ENCODE assay signal across 8 cellular contexts in the genomic region with DNA sequence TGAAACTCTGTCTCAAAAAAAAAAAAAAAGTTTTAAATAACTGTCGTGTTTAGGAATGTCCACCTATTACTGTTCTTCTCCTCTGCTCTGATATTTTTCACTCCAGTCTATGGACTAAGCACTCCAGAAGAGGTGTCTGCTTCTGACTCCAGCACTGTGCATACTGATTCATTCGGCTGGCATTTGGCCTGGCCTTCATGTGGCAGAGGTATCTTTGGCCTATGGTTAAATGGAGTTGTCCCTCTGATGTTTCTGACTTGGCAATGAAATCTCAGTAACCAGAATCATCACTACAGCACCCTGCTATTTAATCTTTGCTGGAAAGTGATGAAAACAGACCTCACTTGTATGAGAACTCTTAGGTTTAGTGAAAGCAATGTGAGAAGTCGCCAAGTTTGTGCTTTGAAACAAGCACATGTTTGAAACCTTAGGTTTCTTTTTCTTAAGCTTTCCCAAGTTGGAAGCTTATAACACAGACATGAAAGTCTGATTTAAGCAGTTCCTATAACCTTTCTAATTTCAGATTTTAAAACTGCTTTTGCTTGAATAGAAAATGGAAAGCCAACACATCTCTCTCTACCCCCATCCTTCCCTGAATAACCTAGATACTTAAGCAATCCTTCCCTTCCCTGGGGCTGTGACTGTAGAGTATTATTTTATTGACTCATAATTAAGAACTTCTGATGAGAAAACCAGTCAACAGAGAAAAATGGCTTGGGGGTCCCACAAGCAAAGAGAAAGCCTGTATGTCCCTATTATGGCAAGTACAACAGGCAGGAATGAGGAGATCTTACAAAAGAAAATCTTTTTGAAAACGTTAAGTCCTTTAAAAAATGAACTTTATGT.
DNase-seq lines count a peak whose midpoint lies in the region; ATAC-seq, FAIRE-seq and TF ChIP-seq lines count a peak whose summit lies in the region.

No MANE protein-coding gene starts in this region.

- H3K9me3 ChIP-seq in keratinocyte (ENCODE audit: control insufficient read depth, low read depth, low read length), result no peaks in the 10 kb centered on the region
- H3K9me3 ChIP-seq in aorta (ENCODE audit: control insufficient read depth, low read length), result no peaks in the 10 kb centered on the region
- H3K9me3 ChIP-seq in thyroid gland, result no peaks in the 10 kb centered on the region

- no peaks in the 10 kb centered on the region for H3K79me2 ChIP-seq in keratinocyte (ENCODE audit: control insufficient read depth, insufficient read depth, low read length)

- peak; percentile 65 for FAIRE-seq in keratinocyte (lab: Jason Lieb, UNC)

- peaks cover 33% of the 10 kb centered on the region for H3K4me1 ChIP-seq in keratinocyte (ENCODE audit: control insufficient read depth, extremely low read depth, insufficient read depth, low read length)
- peaks cover 0 to 4% of the 10 kb centered on the region in 2 donors for H3K4me1 ChIP-seq in aorta (ENCODE audit: control insufficient read depth in 1 of 2, insufficient read depth in 2 of 2, low read length in 2 of 2)
- H3K4me1 ChIP-seq in thyroid gland, result peaks cover 14 to 17% of the 10 kb centered on the region in 2 donors

- 6 to 14% methylated on average over 4 of the region's 4 CpGs for WGBS in aorta, 2 donors
- 79 to 88% methylated on average over 4 of the region's 4 CpGs for WGBS in thyroid gland, 2 donors

- H3K4me3 Mint-ChIP-seq in activated naive CD8-positive, alpha-beta T cell treated with anti-CD3 and anti-CD28 coated beads for 36 hours, result peak overlapping the region; percentile 42

- TF ChIP-seq CTCF in keratinocyte (optimal IDR thresholded peaks at IDR 0.05 in 1 of 3, IDR thresholded peaks at IDR 0.05 in 1 of 3, conservative IDR thresholded peaks at IDR 0.05 in 1 of 3; ENCODE audit: extremely low read depth in 1 of 3, insufficient read depth in 2 of 3, low read length in 3 of 3) (no peak), thyroid gland (IDR thresholded peaks at IDR 0.05) (no peak)

- no peaks in the 10 kb centered on the region for H3K27me3 Mint-ChIP-seq in activated naive CD8-positive, alpha-beta T cell treated with anti-CD3 and anti-CD28 coated beads for 36 hours

- H3K27me3 ChIP-seq in keratinocyte (ENCODE audit: control insufficient read depth, extremely low read depth, insufficient read depth, low read length), result no peaks in the 10 kb centered on the region
- no peaks in the 10 kb centered on the region for H3K27me3 ChIP-seq in aorta (ENCODE audit: control insufficient read depth in 1 of 2, insufficient read depth in 2 of 2, low read length in 1 of 2)
- no peaks in the 10 kb centered on the region for H3K27me3 ChIP-seq in thyroid gland

- peak overlapping the region; percentile 95 for H3K27ac Mint-ChIP-seq in activated naive CD8-positive, alpha-beta T cell treated with anti-CD3 and anti-CD28 coated beads for 36 hours

- no peak overlapping the region for H3K4me3 ChIP-seq in keratinocyte (ENCODE audit: control insufficient read depth in 2 of 3, extremely low read depth in 1 of 3, insufficient read depth in 2 of 3, low read depth in 1 of 3, low read length in 3 of 3)
- H3K4me3 ChIP-seq in aorta (ENCODE audit: low read length in 2 of 2), result no peak overlapping the region
- no peak overlapping the region for H3K4me3 ChIP-seq in thyroid gland (replicated peaks in 1 of 3)

- H3K9me1 ChIP-seq in keratinocyte (ENCODE audit: control insufficient read depth, extremely low read depth, insufficient read depth, low read length), result no peaks in the 10 kb centered on the region

- intact Hi-C loops in Right ventricle myocardium inferior (cut with DNase I), result no loop called here
- intact Hi-C loops in cardiac septum (cut with DNase I), result no loop called here
- intact Hi-C loops in aorta (cut with DNase I), result no loop called here
- intact Hi-C loops in thyroid gland (cut with DNase I), result no loop called here

- peaks cover 2% of the 10 kb centered on the region for H3K9me3 Mint-ChIP-seq in activated naive CD8-positive, alpha-beta T cell treated with anti-CD3 and anti-CD28 coated beads for 36 hours

- peak overlapping the region; percentile 32 for H2AFZ ChIP-seq in keratinocyte (ENCODE audit: control insufficient read depth, low read length)

- H3K27ac ChIP-seq in keratinocyte (ENCODE audit: control insufficient read depth, insufficient read depth, low read length), result peak overlapping the region; percentile 24
- peak overlapping the region; percentile 3 to 79 for H3K27ac ChIP-seq in aorta (ENCODE audit: low read depth in 1 of 2, low read length in 2 of 2)
- peak overlapping the region in 1 of 3 donors; percentile 25 for H3K27ac ChIP-seq in thyroid gland

- no peaks in the 10 kb centered on the region for H4K20me1 ChIP-seq in keratinocyte (ENCODE audit: control insufficient read depth, extremely low read depth, insufficient read depth, low read length)

- no peak for TF ChIP-seq POLR2A in thyroid gland (IDR thresholded peaks at IDR 0.05)

- DNase-seq in Right ventricle myocardium inferior (ENCODE audit: missing footprints) (no peak), cardiac septum (ENCODE audit: low spot score) (no peak), keratinocyte (ENCODE audit: low read depth, low spot score) (no peak), aorta (peak; percentile 61 to 87), OCI-M2 (lab: John Stamatoyannopoulos, UW; ENCODE audit: unreplicated experiment) (no peak), thyroid gland (no peak), ecto neural progenitor cell (ENCODE audit: low spot score) (no peak)
- DNase-seq in activated naive CD8-positive, alpha-beta T cell treated with anti-CD3 and anti-CD28 coated beads for 36 hours, result peak; percentile 43

- peaks cover 70% of the 10 kb centered on the region for H3K4me1 Mint-ChIP-seq in activated naive CD8-positive, alpha-beta T cell treated with anti-CD3 and anti-CD28 coated beads for 36 hours

- peaks cover 28% of the 10 kb centered on the region for H3K36me3 Mint-ChIP-seq in activated naive CD8-positive, alpha-beta T cell treated with anti-CD3 and anti-CD28 coated beads for 36 hours

- H3K36me3 ChIP-seq in keratinocyte (ENCODE audit: control insufficient read depth in 2 of 2, extremely low read depth in 1 of 2, insufficient read depth in 2 of 2, low read length in 2 of 2) (no peaks in the 10 kb centered on the region), aorta (ENCODE audit: control insufficient read depth in 1 of 2, insufficient read depth in 2 of 2, low read length in 1 of 2) (no peaks in the 10 kb centered on the region), thyroid gland (no peaks in the 10 kb centered on the region)

- ATAC-seq in Right ventricle myocardium inferior, result peak; percentile 65
- peak; percentile 66 for ATAC-seq in aorta (ENCODE audit: low FRiP score)

- dilution Hi-C loops in keratinocyte (cut with MboI; ENCODE audit: extremely low pct_ligation_motif_present, low sequenced_read_pairs), result no loop called here

- H3K4me2 ChIP-seq in keratinocyte (ENCODE audit: control insufficient read depth, extremely low read depth, insufficient read depth, low read depth, low read length), result peak overlapping the region; percentile 16

- no peak overlapping the region for H3K9ac ChIP-seq in keratinocyte (ENCODE audit: control insufficient read depth, extremely low read depth, insufficient read depth, low read length)

Comparison
In these comparisons a context has a peak if more than half of its experiments do, and no peak if none do; other contexts are left out.
1. DNase-seq: peak in activated naive CD8-positive, alpha-beta T cell treated with anti-CD3 and anti-CD28 coated beads for 36 hours (single experiment) and aorta (2 of 2); none in Right ventricle myocardium inferior (single experiment), cardiac septum (single experiment), keratinocyte (single experiment), OCI-M2 (single experiment), thyroid gland (0 of 2) and ecto neural progenitor cell (single experiment).